ENCODE assay signal across 8 cellular contexts in the genomic region with DNA sequence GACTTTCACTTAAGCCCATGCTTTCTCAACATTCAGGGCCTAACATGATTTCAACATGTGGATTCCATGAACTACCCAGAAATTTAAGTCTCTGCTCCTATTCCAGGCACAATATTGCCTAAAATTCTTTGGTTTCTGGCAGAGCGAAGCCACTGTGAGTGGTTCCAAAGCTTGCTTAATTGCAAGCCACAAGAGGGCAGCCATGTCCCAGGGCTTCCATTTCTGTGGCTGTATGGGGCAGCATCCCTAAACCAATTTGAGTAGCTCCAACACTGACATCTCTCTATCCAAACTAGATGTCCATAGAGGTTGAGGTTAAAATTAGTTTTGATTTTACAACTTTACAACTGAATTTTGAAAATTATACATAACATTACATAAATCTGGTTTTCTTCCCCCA. TPM values are rescaled to one million over a fixed set of nuclear protein-coding genes. Genes with fewer than 3 reads are reported as not detected.
A peak's percentile ranks its signal among the peaks of the same experiment; 100 is the strongest.
DNase-seq lines count a peak whose midpoint lies in the region; ATAC-seq, FAIRE-seq and TF ChIP-seq lines count a peak whose summit lies in the region.

No MANE protein-coding gene starts in this region.

- H3F3A ChIP-seq in OCI-LY1 (ENCODE audit: insufficient read depth, low read length): no peaks in the 10 kb centered on the region

- no peak overlapping the region for H3K9ac ChIP-seq in OCI-LY1 (ENCODE audit: low read length)

- H3K27me3 ChIP-seq in OCI-LY1 (ENCODE audit: insufficient read depth, low read length): no peaks in the 10 kb centered on the region

- H3K4me1 ChIP-seq in A549: peaks cover 9% of the 10 kb centered on the region
- H3K4me1 ChIP-seq in OCI-LY1 (ENCODE audit: insufficient read depth, low read length, severe bottlenecking): no peaks in the 10 kb centered on the region

- no peak overlapping the region for H3K27ac ChIP-seq in A549
- H3K27ac ChIP-seq in OCI-LY1 (ENCODE audit: low read depth, low read length, poor library complexity, severe bottlenecking): no peak overlapping the region

- no peak overlapping the region for H3K4me2 ChIP-seq in A549
- H3K4me2 ChIP-seq in OCI-LY1 (ENCODE audit: low read length): no peak overlapping the region

- no peak for TF ChIP-seq POLR2A in A549 (IDR thresholded peaks at IDR 0.05; ENCODE audit: low read length)

- no peak for FAIRE-seq in A549 (lab: Jason Lieb, UNC)

- POLR2A ChIA-PET in A549 (lab: Yijun Ruan, JAX): no interaction called here

- peak; percentile 91 to 92 for TF ChIP-seq RAD21 in A549 (conservative IDR thresholded peaks at IDR 0.05 in 1 of 2, IDR thresholded peaks at IDR 0.05 in 1 of 2)

- no peaks in the 10 kb centered on the region for H3K79me2 ChIP-seq in OCI-LY1 (ENCODE audit: insufficient read depth, low read length)

- in situ Hi-C loops in GM13977 (cut with MboI; ENCODE audit: low pct_unique_long_range_greater_than_20kb, low sequenced_read_pairs, unreplicated experiment): no loop called here

- ATAC-seq in A549 (peak; percentile 91 to 92), HG02885 (IDR thresholded peaks at IDR 0.05; ENCODE audit: poor library complexity, unreplicated experiment) (peak; percentile 97)

- TF ChIP-seq EP300 in A549 (IDR thresholded peaks at IDR 0.05): no peak

- TF ChIP-seq CTCF in A549 (IDR thresholded peaks at IDR 0.05) (peak; percentile 78), GM13977 (IDR thresholded peaks at IDR 0.05; ENCODE audit: extremely low read depth, insufficient read depth, missing control alignments) (peak; percentile 81), OCI-LY1 (IDR thresholded peaks at IDR 0.05; ENCODE audit: low read length) (peak; percentile 81)

- CTCF ChIA-PET in A549 (lab: Yijun Ruan, JAX): interaction anchor here (0.5 to 1.7 kb wide), 14 partner anchors 9 to 984 kb away, joined by 3 to 8 read pairs (median 3); no protein-coding TSS in a partner anchor

- no peaks in the 10 kb centered on the region for H4K20me1 ChIP-seq in OCI-LY1 (ENCODE audit: insufficient read depth, low read length)

- WGBS in A549 (ENCODE audit: missing lambda C conversion rate): 100% methylated on average over 1 of the region's 1 CpG

- no peaks in the 10 kb centered on the region for H3K9me2 ChIP-seq in OCI-LY1 (ENCODE audit: low read depth, low read length)

- H3K4me3 ChIP-seq in A549: no peak overlapping the region
- no peak overlapping the region for H3K4me3 ChIP-seq in OCI-LY1 (ENCODE audit: low read depth, low read length, poor library complexity, severe bottlenecking)

- H3K9me3 ChIP-seq in A549 (no peaks in the 10 kb centered on the region), OCI-LY1 (ENCODE audit: low read length) (no peaks in the 10 kb centered on the region)

- DNase-seq in A549 (ENCODE audit: low read depth in 1 of 2, low spot score in 1 of 2) (peak; percentile 6 to 58), GM13977 (ENCODE audit: low spot score) (peak; percentile 21), activated T-helper 1 cell treated with Interleukin-2 at 50 U/mL for 16 hours (ENCODE audit: low read depth) (peak; percentile 28), germinal center (ENCODE audit: low spot score) (peak; percentile 50), retina (peak; percentile 11), NCI-H2227 treated with DMSO at 0.1 percent for 48 hours (lab: John Stamatoyannopoulos, UW) (no peak)

- H2AFZ ChIP-seq in OCI-LY1 (ENCODE audit: low read length): no peak overlapping the region

- no peaks in the 10 kb centered on the region for H3K36me3 ChIP-seq in OCI-LY1 (ENCODE audit: insufficient read depth, low read length)

TF ChIP-seq in A549, 52 proteins besides CTCF, POLR2A, EP300 and RAD21:
- peak; percentile 89 for TF ChIP-seq SMC3 (IDR thresholded peaks at IDR 0.05)
- TF ChIP-seq, protein P1, sequence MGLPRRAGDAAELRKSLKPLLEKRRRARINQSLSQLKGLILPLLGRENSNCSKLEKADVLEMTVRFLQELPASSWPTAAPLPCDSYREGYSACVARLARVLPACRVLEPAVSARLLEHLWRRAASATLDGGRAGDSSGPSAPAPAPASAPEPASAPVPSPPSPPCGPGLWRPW (IDR thresholded peaks at IDR 0.05): no peak
TF ChIP-seq in A549: peak in this region for 1.

RNA-seq across cellular contexts. Expression of a gene that starts 56.3 kb away (rescaled TPM):
- 30.6 and 38.5 TPM in 2 replicates for polyA plus RNA-seq in A549 (2011; rRNA removed)
- 11.5 and 15.7 TPM in 2 replicates for polyA plus RNA-seq in A549 (2012; cell fraction: cytosol; rRNA removed)
- 4.2 and 4.5 TPM in 2 replicates for polyA plus RNA-seq in A549 (2012; cell fraction: nucleus; rRNA removed)
- polyA plus RNA-seq in A549 (2017; fragmentation: RNase III; extraction: RNeasy Plus Mini Kit Qiagen cat#74134 plus additional on column Dnase treatment): 14.4 to 19.5 TPM (median 18.7 TPM) in 3 replicates
- polyA minus RNA-seq in A549 (2011; rRNA and poly(A)+ RNA removed): 26.1 and 29.9 TPM in 2 replicates
